In genomic region chr1:116497660-116498059, GRCh38 we compare ENCODE assay signal across 9 cellular contexts.
A peak's percentile ranks its signal among the peaks of the same experiment; 100 is the strongest.
DNase-seq lines count a peak whose midpoint lies in the region; ATAC-seq and TF ChIP-seq lines count a peak whose summit lies in the region.
"Had no signal": no experiment of that assay in that cellular context is flagged by ENCODE, and none has a peak within 500 bp of the region (broad histone marks: within the 10 kb centered on the region; RNA-seq: fewer than 3 reads in every experiment).

No MANE protein-coding gene starts in this region.

- H3K27me3 Mint-ChIP-seq in activated CD4-positive, alpha-beta T cell treated with anti-CD3 and anti-CD28 coated beads, Interleukin-2, amount 10 ng/mL, durations not matched to agents 24 days and 14 days, result no peaks in the 10 kb centered on the region

- no peak overlapping the region for H3K4me3 Mint-ChIP-seq in activated CD4-positive, alpha-beta T cell treated with anti-CD3 and anti-CD28 coated beads, Interleukin-2, amount 10 ng/mL, durations not matched to agents 24 days and 14 days

- no peaks in the 10 kb centered on the region for H3K36me3 ChIP-seq in Karpas-422 (ENCODE audit: insufficient read depth, low read length)
- no peaks in the 10 kb centered on the region for H3K36me3 ChIP-seq in adipocyte (ENCODE audit: control insufficient read depth, insufficient read depth, low read length, severe bottlenecking)
- H3K36me3 ChIP-seq in left lung, result no peaks in the 10 kb centered on the region

- no peaks in the 10 kb centered on the region for H4K20me1 ChIP-seq in Karpas-422 (ENCODE audit: insufficient read depth, low read depth, low read length)

- DNase-seq in Karpas-422 (no peak), adipocyte (ENCODE audit: low read depth) (peak; percentile 22), left lung (peak in 1 of 2 donors; percentile 62), smooth muscle cell of the brain vasculature (ENCODE audit: low read depth, low spot score) (peak; percentile 56), SK-N-DZ (ENCODE audit: low spot score) (no peak)
- no peak for DNase-seq in effector CD8-positive, alpha-beta T cell (lab: John Stamatoyannopoulos, UW)
- DNase-seq in activated CD4-positive, alpha-beta T cell treated with anti-CD3 and anti-CD28 coated beads, Interleukin-2, amount 10 ng/mL, durations not matched to agents 24 days and 14 days, result no peak
- DNase-seq: activated CD4-positive, CD25-positive, alpha-beta regulatory T cell treated with anti-CD3 and anti-CD28 coated beads, Interleukin-2, amount 50 U/mL, for 72 hours had no signal

- H3K4me1 ChIP-seq in Karpas-422 (ENCODE audit: low read length), result peaks cover 16% of the 10 kb centered on the region
- H3K4me1 ChIP-seq in adipocyte (ENCODE audit: control insufficient read depth, insufficient read depth, low read length), result peaks cover 35% of the 10 kb centered on the region
- peaks cover 12 to 53% of the 10 kb centered on the region in 2 donors for H3K4me1 ChIP-seq in left lung

- intact Hi-C loops in left lung (cut with DNase I), result no loop called here
- intact Hi-C loops in activated CD4-positive, alpha-beta T cell treated with anti-CD3 and anti-CD28 coated beads, Interleukin-2, amount 10 ng/mL, durations not matched to agents 24 days and 14 days (cut with micrococcal nuclease), result loop anchor here (5.0 kb wide), 1 partner anchor 690 kb away; no protein-coding TSS in a partner anchor

- 0 out of 2 replicates have a peak overlapping the region, but pooled peaks have one; percentile 3 for H2AFZ ChIP-seq in Karpas-422 (ENCODE audit: low read length)

- ATAC-seq in left lung, result peak; percentile 36
- ATAC-seq in GM18873 (IDR thresholded peaks at IDR 0.05; ENCODE audit: low FRiP score, unreplicated experiment), result no peak

- H3K9me3 ChIP-seq in Karpas-422 (ENCODE audit: low read length) (no peaks in the 10 kb centered on the region), adipocyte (ENCODE audit: control insufficient read depth, low read length) (no peaks in the 10 kb centered on the region), left lung (no peaks in the 10 kb centered on the region)

- H3K27ac ChIP-seq in Karpas-422 (ENCODE audit: low read length) (no peak overlapping the region), left lung (peak overlapping the region; percentile 22 to 71)

- TF ChIP-seq CTCF in left lung (IDR thresholded peaks at IDR 0.05), result no peak

- H3K9ac ChIP-seq in Karpas-422 (ENCODE audit: low read length), result no peak overlapping the region
- H3K9ac ChIP-seq in adipocyte (ENCODE audit: low read length), result peak overlapping the region; percentile 44

- H3K4me2 ChIP-seq in Karpas-422 (ENCODE audit: low read depth, low read length, poor library complexity, severe bottlenecking), result no peak overlapping the region

- H3K27ac Mint-ChIP-seq in activated CD4-positive, alpha-beta T cell treated with anti-CD3 and anti-CD28 coated beads, Interleukin-2, amount 10 ng/mL, durations not matched to agents 24 days and 14 days, result no peak overlapping the region

- H3K79me2 ChIP-seq in Karpas-422 (ENCODE audit: low read length), result no peaks in the 10 kb centered on the region

- H3K4me1 Mint-ChIP-seq in activated CD4-positive, alpha-beta T cell treated with anti-CD3 and anti-CD28 coated beads, Interleukin-2, amount 10 ng/mL, durations not matched to agents 24 days and 14 days, result peaks cover 35% of the 10 kb centered on the region

- H3K9me3 Mint-ChIP-seq in activated CD4-positive, alpha-beta T cell treated with anti-CD3 and anti-CD28 coated beads, Interleukin-2, amount 10 ng/mL, durations not matched to agents 24 days and 14 days, result no peaks in the 10 kb centered on the region

- H3K27me3 ChIP-seq in Karpas-422 (ENCODE audit: low read length), result no peaks in the 10 kb centered on the region
- H3K27me3 ChIP-seq in adipocyte (replicated peaks; ENCODE audit: control insufficient read depth, insufficient read depth, low read length), result no peaks in the 10 kb centered on the region
- H3K27me3 ChIP-seq in left lung, result no peaks in the 10 kb centered on the region

- H3K4me3 ChIP-seq in Karpas-422 (ENCODE audit: low read length), result no peak overlapping the region
- H3K4me3 ChIP-seq in adipocyte (ENCODE audit: low read length), result no peak overlapping the region
- H3K4me3 ChIP-seq in left lung, result no peak overlapping the region

- H3K9me2 ChIP-seq in Karpas-422 (replicated peaks; ENCODE audit: insufficient read depth, low read length), result no peaks in the 10 kb centered on the region

- peaks cover 7% of the 10 kb centered on the region for H3K36me3 Mint-ChIP-seq in activated CD4-positive, alpha-beta T cell treated with anti-CD3 and anti-CD28 coated beads, Interleukin-2, amount 10 ng/mL, durations not matched to agents 24 days and 14 days (ENCODE audit: low read depth)

Comparison
In these comparisons a context has a peak if more than half of its experiments do, and no peak if none do; other contexts are left out.
1. DNase-seq: peak in adipocyte (single experiment) and smooth muscle cell of the brain vasculature (single experiment); none in Karpas-422 (single experiment), effector CD8-positive, alpha-beta T cell (single experiment), SK-N-DZ (single experiment) and activated CD4-positive, alpha-beta T cell treated with anti-CD3 and anti-CD28 coated beads, Interleukin-2, amount 10 ng/mL, durations not matched to agents 24 days and 14 days (single experiment).